In the genomic region with DNA sequence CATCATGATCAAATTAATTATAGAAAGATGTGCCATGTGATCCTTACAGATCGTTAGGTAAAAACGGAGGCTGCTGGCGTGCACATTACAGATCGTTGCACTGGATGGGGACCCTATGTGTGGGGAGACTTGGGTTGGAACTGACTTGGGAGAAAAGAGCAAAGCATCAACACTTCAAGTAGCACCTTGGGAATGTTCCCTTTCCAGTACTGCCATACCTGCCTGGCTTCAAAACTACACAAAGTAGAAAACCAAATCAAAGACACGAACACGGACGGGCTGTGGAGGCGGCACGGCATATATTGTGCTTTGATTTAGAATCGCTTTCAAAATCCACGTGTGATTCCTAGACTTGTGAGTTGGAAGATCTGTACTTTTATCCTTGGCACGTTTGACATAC, we compare ENCODE assay signal across 8 cellular contexts. TPM values are rescaled to one million over a fixed set of nuclear protein-coding genes. Genes with fewer than 3 reads are reported as not detected.
DNase-seq lines count a peak whose midpoint lies in the region; ATAC-seq and TF ChIP-seq lines count a peak whose summit lies in the region.

No MANE protein-coding gene starts in this region.

- 4% methylated on average over 12 of the region's 12 CpGs for WGBS in liver
- 6 to 40% methylated on average over 12 of the region's 12 CpGs for WGBS in upper lobe of left lung, 2 donors

- peak overlapping the region; percentile 9 to 75 (median 60) for H3K4me3 ChIP-seq in liver (ENCODE audit: low read depth in 1 of 3, low read length in 3 of 3)
- H3K4me3 ChIP-seq in upper lobe of left lung = peak overlapping the region in 3 of 4 donors; percentile 60 to 67 (median 60)

- H3K4me1 ChIP-seq in liver (ENCODE audit: control insufficient read depth in 4 of 4, insufficient read depth in 4 of 4, low read length in 3 of 4) (peaks cover 3 to 7% (median 6%) of the 10 kb centered on the region in 4 donors), upper lobe of left lung (peaks cover 0 to 9% (median 5%) of the 10 kb centered on the region in 4 donors)

- H3K27ac Mint-ChIP-seq in activated T-cell treated with anti-CD3 and anti-CD28 coated beads, Interleukin-2, amount 50 U/mL, for 72 hours = peak overlapping the region; percentile 64
- H3K27ac Mint-ChIP-seq in activated naive CD8-positive, alpha-beta T cell treated with anti-CD3 and anti-CD28 coated beads for 36 hours = peak overlapping the region; percentile 89

- no peak for TF ChIP-seq EP300 in upper lobe of left lung (IDR thresholded peaks at IDR 0.05)

- peak overlapping the region in 1 of 2 donors; percentile 93 for H3K9ac ChIP-seq in liver (ENCODE audit: low read depth in 1 of 2, low read length in 2 of 2)

- peak overlapping the region; percentile 81 to 88 for H3K4me3 Mint-ChIP-seq in activated T-cell treated with anti-CD3 and anti-CD28 coated beads, Interleukin-2, amount 50 U/mL, for 72 hours
- H3K4me3 Mint-ChIP-seq in activated naive CD8-positive, alpha-beta T cell treated with anti-CD3 and anti-CD28 coated beads for 36 hours = peak overlapping the region; percentile 80

- H3K9me3 Mint-ChIP-seq in activated T-cell treated with anti-CD3 and anti-CD28 coated beads, Interleukin-2, amount 50 U/mL, for 72 hours = no peaks in the 10 kb centered on the region
- H3K9me3 Mint-ChIP-seq in activated naive CD8-positive, alpha-beta T cell treated with anti-CD3 and anti-CD28 coated beads for 36 hours = no peaks in the 10 kb centered on the region

- peaks cover 63% of the 10 kb centered on the region for H3K4me1 Mint-ChIP-seq in activated T-cell treated with anti-CD3 and anti-CD28 coated beads, Interleukin-2, amount 50 U/mL, for 72 hours (ENCODE audit: low read depth)
- H3K4me1 Mint-ChIP-seq in activated naive CD8-positive, alpha-beta T cell treated with anti-CD3 and anti-CD28 coated beads for 36 hours = peaks cover 35% of the 10 kb centered on the region

- TF ChIP-seq CTCF in liver (IDR thresholded peaks at IDR 0.05; ENCODE audit: low read depth, low read length, missing input control) (no peak), upper lobe of left lung (IDR thresholded peaks at IDR 0.05) (no peak)

- TF ChIP-seq POLR2A in upper lobe of left lung (IDR thresholded peaks at IDR 0.05) = no peak

- ATAC-seq in activated T-cell treated with anti-CD3 and anti-CD28 coated beads, Interleukin-2, amount 50 U/mL, for 72 hours (replicated peaks in 1 of 2) = no peak
- no peak for ATAC-seq in upper lobe of left lung (ENCODE audit: low FRiP score in 2 of 2)
- ATAC-seq in HG02938 (IDR thresholded peaks at IDR 0.05; ENCODE audit: unreplicated experiment) = no peak

- H3K27me3 ChIP-seq in liver (ENCODE audit: control insufficient read depth in 4 of 4, insufficient read depth in 4 of 4, low read length in 3 of 4) (no peaks in the 10 kb centered on the region), upper lobe of left lung (no peaks in the 10 kb centered on the region)

- DNase-seq in activated T-cell treated with anti-CD3 and anti-CD28 coated beads, Interleukin-2, amount 50 U/mL, for 72 hours = no peak
- no peak for DNase-seq in activated T-cell treated with anti-CD3 and anti-CD28 coated beads, Interleukin-2, amount 50 U/mL, for 1 hour
- no peak for DNase-seq in activated naive CD8-positive, alpha-beta T cell treated with anti-CD3 and anti-CD28 coated beads for 36 hours
- DNase-seq in upper lobe of left lung (no peak), NCI-H2029 treated with DMSO at 0.1 percent for 48 hours (lab: John Stamatoyannopoulos, UW) (no peak), DMS114 treated with DMSO at 0.1 percent for 48 hours (lab: John Stamatoyannopoulos, UW; ENCODE audit: unreplicated experiment) (no peak)

- H3K36me3 Mint-ChIP-seq in activated T-cell treated with anti-CD3 and anti-CD28 coated beads, Interleukin-2, amount 50 U/mL, for 72 hours (ENCODE audit: insufficient read depth in 2 of 2) = peaks cover 10 to 11% of the 10 kb centered on the region in 2 donors
- H3K36me3 Mint-ChIP-seq in activated naive CD8-positive, alpha-beta T cell treated with anti-CD3 and anti-CD28 coated beads for 36 hours = peaks cover 20% of the 10 kb centered on the region

- H3K36me3 ChIP-seq in liver (ENCODE audit: control insufficient read depth in 4 of 4, insufficient read depth in 3 of 4, low read depth in 1 of 4, low read length in 3 of 4) (no peaks in the 10 kb centered on the region), upper lobe of left lung (no peaks in the 10 kb centered on the region)

- H3K9me3 ChIP-seq in liver (ENCODE audit: control insufficient read depth in 4 of 4, low read length in 3 of 4) (no peaks in the 10 kb centered on the region), upper lobe of left lung (no peaks in the 10 kb centered on the region)

- TF ChIP-seq RAD21 in liver (IDR thresholded peaks at IDR 0.05) = no peak

- no peaks in the 10 kb centered on the region for H3K27me3 Mint-ChIP-seq in activated T-cell treated with anti-CD3 and anti-CD28 coated beads, Interleukin-2, amount 50 U/mL, for 72 hours (ENCODE audit: low read depth)
- no peaks in the 10 kb centered on the region for H3K27me3 Mint-ChIP-seq in activated naive CD8-positive, alpha-beta T cell treated with anti-CD3 and anti-CD28 coated beads for 36 hours

- H3K27ac ChIP-seq in liver (ENCODE audit: low read depth in 1 of 2, low read length in 2 of 2) (peak overlapping the region in 1 of 2 donors; percentile 84), upper lobe of left lung (peak overlapping the region in 1 of 4 donors; percentile 91)

TF ChIP-seq in liver, 16 proteins besides CTCF, POLR2A, EP300 and RAD21:
- TF ChIP-seq EGR1 (IDR thresholded peaks at IDR 0.05; ENCODE audit: low read depth in 2 of 2) (no peak), JUND (IDR thresholded peaks at IDR 0.05) (no peak), SP1 (IDR thresholded peaks at IDR 0.05) (no peak), HNF4G (IDR thresholded peaks at IDR 0.05) (no peak), HNF4A (conservative IDR thresholded peaks at IDR 0.05) (no peak)
- TF ChIP-seq, protein P1, sequence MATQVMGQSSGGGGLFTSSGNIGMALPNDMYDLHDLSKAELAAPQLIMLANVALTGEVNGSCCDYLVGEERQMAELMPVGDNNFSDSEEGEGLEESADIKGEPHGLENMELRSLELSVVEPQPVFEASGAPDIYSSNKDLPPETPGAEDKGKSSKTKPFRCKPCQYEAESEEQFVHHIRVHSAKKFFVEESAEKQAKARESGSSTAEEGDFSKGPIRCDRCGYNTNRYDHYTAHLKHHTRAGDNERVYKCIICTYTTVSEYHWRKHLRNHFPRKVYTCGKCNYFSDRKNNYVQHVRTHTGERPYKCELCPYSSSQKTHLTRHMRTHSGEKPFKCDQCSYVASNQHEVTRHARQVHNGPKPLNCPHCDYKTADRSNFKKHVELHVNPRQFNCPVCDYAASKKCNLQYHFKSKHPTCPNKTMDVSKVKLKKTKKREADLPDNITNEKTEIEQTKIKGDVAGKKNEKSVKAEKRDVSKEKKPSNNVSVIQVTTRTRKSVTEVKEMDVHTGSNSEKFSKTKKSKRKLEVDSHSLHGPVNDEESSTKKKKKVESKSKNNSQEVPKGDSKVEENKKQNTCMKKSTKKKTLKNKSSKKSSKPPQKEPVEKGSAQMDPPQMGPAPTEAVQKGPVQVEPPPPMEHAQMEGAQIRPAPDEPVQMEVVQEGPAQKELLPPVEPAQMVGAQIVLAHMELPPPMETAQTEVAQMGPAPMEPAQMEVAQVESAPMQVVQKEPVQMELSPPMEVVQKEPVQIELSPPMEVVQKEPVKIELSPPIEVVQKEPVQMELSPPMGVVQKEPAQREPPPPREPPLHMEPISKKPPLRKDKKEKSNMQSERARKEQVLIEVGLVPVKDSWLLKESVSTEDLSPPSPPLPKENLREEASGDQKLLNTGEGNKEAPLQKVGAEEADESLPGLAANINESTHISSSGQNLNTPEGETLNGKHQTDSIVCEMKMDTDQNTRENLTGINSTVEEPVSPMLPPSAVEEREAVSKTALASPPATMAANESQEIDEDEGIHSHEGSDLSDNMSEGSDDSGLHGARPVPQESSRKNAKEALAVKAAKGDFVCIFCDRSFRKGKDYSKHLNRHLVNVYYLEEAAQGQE (IDR thresholded peaks at IDR 0.05) = no peak
- TF ChIP-seq, protein P2, sequence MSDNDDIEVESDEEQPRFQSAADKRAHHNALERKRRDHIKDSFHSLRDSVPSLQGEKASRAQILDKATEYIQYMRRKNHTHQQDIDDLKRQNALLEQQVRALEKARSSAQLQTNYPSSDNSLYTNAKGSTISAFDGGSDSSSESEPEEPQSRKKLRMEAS (IDR thresholded peaks at IDR 0.05) = no peak

RNA-seq across cellular contexts. Expression of gene CMC4, which starts 0.9 kb away (rescaled TPM):
- total RNA-seq in activated T-cell treated with anti-CD3 and anti-CD28 coated beads, Interleukin-2, amount 50 U/mL, for 72 hours = 10 to 100 TPM in 1 of 2 donors, 1 to 10 TPM in 1; 9.4 to 15.0 TPM
- total RNA-seq in activated naive CD8-positive, alpha-beta T cell treated with anti-CD3 and anti-CD28 coated beads for 36 hours = 1 to 10 TPM; 4.6 to 5.0 TPM
- total RNA-seq in liver (1 to 10 TPM; 4.2 to 4.9 TPM), upper lobe of left lung (10 to 100 TPM in 2 of 6 donors, 1 to 10 TPM in 4; 4.4 to 14.9 (median 7.8) TPM)
- polyA plus RNA-seq in liver = 10 to 100 TPM; 15.9 to 17.3 TPM

RNA-seq across cellular contexts. Expression of gene MTCP1, which starts 0.9 kb away (rescaled TPM):
- total RNA-seq in activated T-cell treated with anti-CD3 and anti-CD28 coated beads, Interleukin-2, amount 50 U/mL, for 72 hours = 10 to 100 TPM; 18.5 to 33.1 TPM
- 10 to 100 TPM; 17.2 to 19.9 TPM for total RNA-seq in activated naive CD8-positive, alpha-beta T cell treated with anti-CD3 and anti-CD28 coated beads for 36 hours
- 1 to 10 TPM; 2.2 to 2.8 TPM for total RNA-seq in liver
- polyA plus RNA-seq in liver = 1 to 10 TPM; 7.7 to 10.0 TPM
- 10 to 100 TPM in 2 of 6 donors, 1 to 10 TPM in 4; 3.4 to 12.3 (median 8.0) TPM for total RNA-seq in upper lobe of left lung

RNA-seq across cellular contexts. Expression of gene BRCC3, which starts 1.3 kb away (rescaled TPM):
- 10 to 100 TPM; 25.9 to 33.3 TPM for total RNA-seq in activated T-cell treated with anti-CD3 and anti-CD28 coated beads, Interleukin-2, amount 50 U/mL, for 72 hours
- 10 to 100 TPM; 41.2 to 41.7 TPM for total RNA-seq in activated naive CD8-positive, alpha-beta T cell treated with anti-CD3 and anti-CD28 coated beads for 36 hours
- total RNA-seq in liver (10 to 100 TPM in 1 of 2 donors, 1 to 10 TPM in 1; 7.8 to 10.9 TPM), upper lobe of left lung (10 to 100 TPM; 11.6 to 21.0 (median 16.1) TPM)
- polyA plus RNA-seq in liver = 10 to 100 TPM in 1 of 2 donors, 1 to 10 TPM in 1; 9.3 to 12.2 TPM

RNA-seq across cellular contexts. Expression of gene FUNDC2, which starts 43.4 kb away (rescaled TPM):
- total RNA-seq in activated T-cell treated with anti-CD3 and anti-CD28 coated beads, Interleukin-2, amount 50 U/mL, for 72 hours = 10 to 100 TPM; 34.6 to 42.8 TPM
- 10 to 100 TPM; 97.3 to 99.7 TPM for total RNA-seq in activated naive CD8-positive, alpha-beta T cell treated with anti-CD3 and anti-CD28 coated beads for 36 hours
- total RNA-seq in liver (10 to 100 TPM; 19.4 to 23.3 TPM), upper lobe of left lung (10 to 100 TPM; 18.3 to 93.9 (median 50.2) TPM)
- 10 to 100 TPM; 58.3 to 79.8 TPM for polyA plus RNA-seq in liver

RNA-seq across cellular contexts. Expression of gene F8, which starts 47.5 kb away (rescaled TPM):
- 10 to 100 TPM; 15.0 to 19.5 TPM for total RNA-seq in activated T-cell treated with anti-CD3 and anti-CD28 coated beads, Interleukin-2, amount 50 U/mL, for 72 hours
- total RNA-seq in activated naive CD8-positive, alpha-beta T cell treated with anti-CD3 and anti-CD28 coated beads for 36 hours = 1 to 10 TPM; 4.3 TPM
- 10 to 100 TPM in 1 of 2 donors, 1 to 10 TPM in 1; 8.0 to 22.3 TPM for total RNA-seq in liver
- 10 to 100 TPM; 11.1 to 16.5 TPM for polyA plus RNA-seq in liver
- 10 to 100 TPM in 5 of 6 donors, 1 to 10 TPM in 1; 4.3 to 47.1 (median 21.7) TPM for total RNA-seq in upper lobe of left lung
